In genomic region chr11:30938801-30939200, GRCh38 we compare ENCODE assay signal across 36 cellular contexts.
"Had no signal": no experiment of that assay in that cellular context is flagged by ENCODE, and none has a peak within 500 bp of the region (broad histone marks: within the 10 kb centered on the region; RNA-seq: fewer than 3 reads in every experiment).

No MANE protein-coding gene starts in this region.

- H3K27ac ChIP-seq: body of pancreas, breast epithelium, Peyer's patch, RWPE1, WERI-Rb-1 had no signal

- H3K4me3 ChIP-seq: body of pancreas, breast epithelium, MG63, Peyer's patch had no signal

- H3K4me1 ChIP-seq: body of pancreas, breast epithelium, Peyer's patch had no signal

- H3K36me3 ChIP-seq: breast epithelium, MG63, Peyer's patch, WERI-Rb-1 had no signal

- ATAC-seq: activated T-cell treated with anti-CD3 and anti-CD28 coated beads, Interleukin-2, amount 50 U/mL, for 72 hours; activated T-helper 17 cell treated with anti-CD3 and anti-CD28 coated beads, Interleukin-2, amount 50 U/mL, for 72 hours; body of pancreas; PC-3; Right ventricle myocardium inferior had no signal

- H3K27me3 ChIP-seq: body of pancreas, breast epithelium, MG63, Peyer's patch had no signal

- H3K9me3 ChIP-seq: body of pancreas, MG63, Peyer's patch had no signal

- DNase-seq: activated CD4-positive, alpha-beta memory T cell treated with anti-CD3 and anti-CD28 coated beads, Interleukin-2, amount 10 ng/mL, durations not matched to agents 7 days and 5 days; activated CD4-positive, alpha-beta T cell treated with anti-CD3 and anti-CD28 coated beads for 1 hour; activated CD4-positive, alpha-beta T cell treated with anti-CD3 and anti-CD28 coated beads for 48 hours; activated CD4-positive, CD25-positive, alpha-beta regulatory T cell; activated effector memory CD4-positive, alpha-beta T cell treated with anti-CD3 and anti-CD28 coated beads, Interleukin-2, amount 50 U/mL, for 16 hours; activated naive CD4-positive, alpha-beta T cell; activated naive CD4-positive, alpha-beta T cell treated with anti-CD3 and anti-CD28 coated beads, Interleukin-2, amount 50 U/mL, for 16 hours; activated naive CD8-positive, alpha-beta T cell treated with anti-CD3 and anti-CD28 coated beads for 36 hours; activated T-cell treated with anti-CD3 and anti-CD28 coated beads, Interleukin-2, amount 50 U/mL, for 1 hour; activated T-cell treated with anti-CD3 and anti-CD28 coated beads, Interleukin-2, amount 50 U/mL, for 72 hours; amniotic stem cell; aorta; body of pancreas; MG63; NCI-H1048; NCI-H1105 treated with DMSO at 0.1 percent for 48 hours; NCI-H1436 treated with DMSO at 0.1 percent for 48 hours; NCI-H1694 treated with DMSO at 0.1 percent for 48 hours; NCI-H2029; NCI-H345; NCI-H510A; NCI-H526; NCI-H748 treated with DMSO at 0.1 percent for 48 hours; NK-92 treated with Interleukin-12 subunit alpha and Interleukin-12 subunit beta, amount 100 ng/mL, for 24 hours; PC-3; Peyer's patch; SIG-M5; SW 1271; T-helper 1 cell; T-helper 2 cell; T-helper 9 cell; WERI-Rb-1 had no signal
